ENCODE assay signal across 1 cellular context in the genomic region with DNA sequence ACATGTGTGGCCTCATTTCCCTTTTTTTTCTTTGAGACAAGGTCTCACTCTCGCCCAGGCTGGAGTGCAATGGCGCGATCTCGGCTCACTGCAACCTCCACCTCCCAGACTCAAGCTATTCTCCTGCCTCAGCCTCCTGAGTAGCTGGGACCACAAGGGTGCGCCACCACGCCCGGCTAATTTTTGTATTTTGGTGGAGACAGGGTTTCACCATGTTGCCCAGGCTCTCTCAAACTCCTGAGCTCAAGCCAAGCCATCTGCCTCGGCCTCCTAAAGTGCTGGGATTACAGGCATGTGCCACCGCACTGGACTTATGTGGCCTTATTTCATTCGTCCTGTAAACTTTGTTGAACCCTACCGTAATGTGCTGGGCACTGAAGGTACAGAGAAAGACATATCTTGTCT.
TF ChIP-seq lines count a peak whose summit lies in the region.

No MANE protein-coding gene starts in this region.

TF ChIP-seq in HepG2, 621 proteins besides CTCF, POLR2A, EP300 and RAD21 (continued from another document):
- TF ChIP-seq, protein P1, sequence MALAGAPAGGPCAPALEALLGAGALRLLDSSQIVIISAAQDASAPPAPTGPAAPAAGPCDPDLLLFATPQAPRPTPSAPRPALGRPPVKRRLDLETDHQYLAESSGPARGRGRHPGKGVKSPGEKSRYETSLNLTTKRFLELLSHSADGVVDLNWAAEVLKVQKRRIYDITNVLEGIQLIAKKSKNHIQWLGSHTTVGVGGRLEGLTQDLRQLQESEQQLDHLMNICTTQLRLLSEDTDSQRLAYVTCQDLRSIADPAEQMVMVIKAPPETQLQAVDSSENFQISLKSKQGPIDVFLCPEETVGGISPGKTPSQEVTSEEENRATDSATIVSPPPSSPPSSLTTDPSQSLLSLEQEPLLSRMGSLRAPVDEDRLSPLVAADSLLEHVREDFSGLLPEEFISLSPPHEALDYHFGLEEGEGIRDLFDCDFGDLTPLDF (CRISPR knock-in tag; IDR thresholded peaks at IDR 0.05) = no peak
- 0 out of 2 replicates have a peak, but pooled peaks have one; percentile 41 for TF ChIP-seq POGZ (CRISPR knock-in tag; IDR thresholded peaks at IDR 0.05)
- TF ChIP-seq RNF2 (conservative IDR thresholded peaks at IDR 0.05; ENCODE audit: low read depth) = 0 out of 2 replicates have a peak, but pooled peaks have one; percentile 9
- peak; percentile 96 for TF ChIP-seq ZNF460 (CRISPR knock-in tag; IDR thresholded peaks at IDR 0.05; ENCODE audit: borderline replicate concordance)
- TF ChIP-seq ZNF790 (CRISPR knock-in tag; IDR thresholded peaks at IDR 0.05; ENCODE audit: borderline replicate concordance) = 0 out of 2 replicates have a peak, but pooled peaks have one; percentile 49
- no peak for TF ChIP-seq ZBTB1 (CRISPR knock-in tag; IDR thresholded peaks at IDR 0.05; ENCODE audit: borderline replicate concordance)
- TF ChIP-seq ZNF615 (CRISPR knock-in tag; IDR thresholded peaks at IDR 0.05; ENCODE audit: borderline replicate concordance) = 0 out of 2 replicates have a peak, but pooled peaks have one; percentile 47
- TF ChIP-seq CAMTA2 (CRISPR knock-in tag; IDR thresholded peaks at IDR 0.05; ENCODE audit: borderline replicate concordance) = no peak
- 0 out of 2 replicates have a peak, but pooled peaks have one; percentile 35 for TF ChIP-seq ZBTB38 (CRISPR knock-in tag; IDR thresholded peaks at IDR 0.05)
- TF ChIP-seq, protein P2, sequence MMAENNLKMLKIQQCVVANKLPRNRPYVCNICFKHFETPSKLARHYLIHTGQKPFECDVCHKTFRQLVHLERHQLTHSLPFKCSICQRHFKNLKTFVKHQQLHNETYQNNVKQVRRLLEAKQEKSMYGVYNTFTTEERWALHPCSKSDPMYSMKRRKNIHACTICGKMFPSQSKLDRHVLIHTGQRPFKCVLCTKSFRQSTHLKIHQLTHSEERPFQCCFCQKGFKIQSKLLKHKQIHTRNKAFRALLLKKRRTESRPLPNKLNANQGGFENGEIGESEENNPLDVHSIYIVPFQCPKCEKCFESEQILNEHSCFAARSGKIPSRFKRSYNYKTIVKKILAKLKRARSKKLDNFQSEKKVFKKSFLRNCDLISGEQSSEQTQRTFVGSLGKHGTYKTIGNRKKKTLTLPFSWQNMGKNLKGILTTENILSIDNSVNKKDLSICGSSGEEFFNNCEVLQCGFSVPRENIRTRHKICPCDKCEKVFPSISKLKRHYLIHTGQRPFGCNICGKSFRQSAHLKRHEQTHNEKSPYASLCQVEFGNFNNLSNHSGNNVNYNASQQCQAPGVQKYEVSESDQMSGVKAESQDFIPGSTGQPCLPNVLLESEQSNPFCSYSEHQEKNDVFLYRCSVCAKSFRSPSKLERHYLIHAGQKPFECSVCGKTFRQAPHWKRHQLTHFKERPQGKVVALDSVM (CRISPR knock-in tag; IDR thresholded peaks at IDR 0.05) = peak; percentile 96
- 0 out of 2 replicates have a peak, but pooled peaks have one; percentile 2 for TF ChIP-seq RFX1 (IDR thresholded peaks at IDR 0.05)
- 0 out of 2 replicates have a peak, but pooled peaks have one; percentile 68 for TF ChIP-seq ZNF850 (CRISPR knock-in tag; conservative IDR thresholded peaks at IDR 0.05)
